Comparison of ENCODE assay signal across 22 cellular contexts in the genomic region with DNA sequence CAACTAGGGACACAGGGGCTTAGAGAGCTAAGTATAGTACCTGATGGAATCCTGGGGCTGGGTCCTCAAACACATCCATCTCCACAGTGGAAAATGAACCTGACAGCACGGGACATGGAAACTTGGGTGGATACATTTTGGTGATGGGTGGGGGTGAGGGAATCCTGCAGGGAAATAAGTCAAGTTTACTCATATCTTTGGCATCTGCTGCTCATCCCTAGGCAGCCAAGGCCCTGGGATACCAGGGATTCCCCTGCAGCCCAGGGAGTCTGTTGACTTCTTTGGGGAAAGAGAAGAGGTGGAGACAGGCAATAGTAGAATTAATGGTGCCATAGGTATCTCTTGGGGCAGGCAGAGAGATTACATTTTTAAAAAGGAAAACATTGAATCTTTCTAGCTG. TPM values are rescaled to one million over a fixed set of nuclear protein-coding genes. Genes with fewer than 3 reads are reported as not detected.
A peak's percentile ranks its signal among the peaks of the same experiment; 100 is the strongest.
DNase-seq lines count a peak whose midpoint lies in the region; ATAC-seq, FAIRE-seq and TF ChIP-seq lines count a peak whose summit lies in the region.
"Had no signal": no experiment of that assay in that cellular context is flagged by ENCODE, and none has a peak within 500 bp of the region (broad histone marks: within the 10 kb centered on the region; RNA-seq: fewer than 3 reads in every experiment).

No MANE protein-coding gene starts in this region.

- no peaks in the 10 kb centered on the region for H4K20me1 ChIP-seq in HCT116 (ENCODE audit: insufficient read depth)

- H3K4me2 ChIP-seq in HCT116 (ENCODE audit: low read length) = no peak overlapping the region; the same call in 1 of the 2 replicates

- H2AFZ ChIP-seq in HCT116 (ENCODE audit: low read depth, low read length, poor library complexity, severe bottlenecking) = no peak overlapping the region

- POLR2A ChIA-PET in HCT116 (lab: Charles Lee) = no interaction called here

- H3K9me2 ChIP-seq in HCT116 (ENCODE audit: insufficient read depth) = no peaks in the 10 kb centered on the region

- H3K9me3 ChIP-seq in HCT116 (ENCODE audit: control insufficient read depth in 1 of 2, insufficient read depth in 1 of 2, low read depth in 1 of 2, low read length in 2 of 2) = no peaks in the 10 kb centered on the region
- H3K9me3 ChIP-seq: sigmoid colon, testis had no signal

- ATAC-seq in HCT116 = peak; percentile 38; the same call in 1 of the 2 replicates
- no peak for ATAC-seq in activated CD4-positive, CD25-positive, alpha-beta regulatory T cell treated with anti-CD3 and anti-CD28 coated beads, Interleukin-2, amount 50 U/mL, for 24 hours
- ATAC-seq in GM19328 (IDR thresholded peaks at IDR 0.05; ENCODE audit: unreplicated experiment) = no peak
- ATAC-seq: activated T-cell treated with anti-CD3 and anti-CD28 coated beads, Interleukin-2, amount 50 U/mL, for 72 hours had no signal

- DNase-seq in ACHN (peak; percentile 51), HCT116 (ENCODE audit: low read depth, low spot score) (no peak), bronchial epithelial cell (ENCODE audit: low read depth) (peak; percentile 41), kidney tubule cell (ENCODE audit: low spot score) (peak; percentile 74), HuH-7 (ENCODE audit: low spot score) (no peak), erythroblast (lab: John Stamatoyannopoulos, UW) (no peak)
- DNase-seq: activated CD4-positive, alpha-beta memory T cell treated with anti-CD3 and anti-CD28 coated beads, Interleukin-2, amount 10 ng/mL, durations not matched to agents 7 days and 5 days; activated naive CD8-positive, alpha-beta T cell treated with anti-CD3 and anti-CD28 coated beads, Interleukin-2, amount 10 ng/mL, durations not matched to agents 7 days and 5 days; activated T-cell treated with anti-CD3 and anti-CD28 coated beads, Interleukin-2, amount 50 U/mL, for 72 hours; AML-193; Calu3; H9; midbrain; NCI-H187; NCI-H524 treated with DMSO at 0.1 percent for 48 hours; occipital lobe; sigmoid colon; stimulated activated CD4-positive, alpha-beta T cell treated with anti-CD3 and anti-CD28 coated beads, Interleukin-2, amount 100 ng/mL, for 48 hours; testis had no signal

- intact Hi-C loops in HCT116 (cut with micrococcal nuclease) = no loop called here

- no peaks in the 10 kb centered on the region for H3K79me2 ChIP-seq in HCT116 (ENCODE audit: insufficient read depth, low read length)

- TF ChIP-seq POLR2A in HCT116 (IDR thresholded peaks at IDR 0.05; ENCODE audit: borderline replicate concordance, extremely low read depth, insufficient read depth, insufficient read length) (no peak), erythroblast (IDR thresholded peaks at IDR 0.05; ENCODE audit: low read length) (no peak)

- BruUV-seq in HCT116 (replicated peaks; lab: Mats Ljungman, UMichigan) = no TSS peak

- H3K27ac ChIP-seq in HCT116 (ENCODE audit: low read depth, low read length) = no peak overlapping the region
- H3K27ac ChIP-seq: testis had no signal

- H3K27me3 ChIP-seq in HCT116 (ENCODE audit: insufficient read depth, low read length) (no peaks in the 10 kb centered on the region), bronchial epithelial cell (ENCODE audit: control insufficient read depth, insufficient read depth, low read length) (no peaks in the 10 kb centered on the region)
- H3K27me3 ChIP-seq: sigmoid colon, testis had no signal

- in situ Hi-C loops in ACHN (cut with HindIII; ENCODE audit: low pct_ligation_motif_present, low pct_unique_long_range_greater_than_20kb, low sequenced_read_pairs) = no loop called here

- FAIRE-seq in bronchial epithelial cell (lab: Jason Lieb, UNC) = no peak

- CTCF ChIA-PET in HCT116 (lab: Charles Lee) = no interaction called here

- no peak overlapping the region for H3K9ac ChIP-seq in HCT116 (ENCODE audit: low read length)

- TF ChIP-seq RAD21 in HCT116 (IDR thresholded peaks at IDR 0.05; ENCODE audit: low read depth) = no peak

- peaks cover 0 to 17% of the 10 kb centered on the region in 2 experiments; a peak in 1 of 4 replicates for H3K4me1 ChIP-seq in HCT116 (ENCODE audit: control insufficient read depth in 1 of 2, insufficient read depth in 2 of 2, low read length in 2 of 2)
- H3K4me1 ChIP-seq: testis had no signal

- peaks cover 0 to 4% of the 10 kb centered on the region in 2 experiments; a peak in 1 of 4 replicates for H3K36me3 ChIP-seq in HCT116 (ENCODE audit: control insufficient read depth in 1 of 2, insufficient read depth in 2 of 2, low read length in 2 of 2)
- H3K36me3 ChIP-seq in bronchial epithelial cell (ENCODE audit: control insufficient read depth, insufficient read depth, low read length) = no peaks in the 10 kb centered on the region

- RAD21 ChIA-PET in HCT116 (lab: Charles Lee; ENCODE audit: low non-redundant PET in 1 of 2, low total read pairs in 2 of 2, uncharacterized antibody in 2 of 2, unreplicated experiment in 2 of 2) = no interaction called here

- no peak overlapping the region for H3K4me3 ChIP-seq in HCT116 (replicated peaks in 1 of 2; ENCODE audit: low read depth in 1 of 2, low read length in 2 of 2)
- H3K4me3 ChIP-seq in bronchial epithelial cell (ENCODE audit: low read depth, low read length) = no peak overlapping the region
- H3K4me3 ChIP-seq: sigmoid colon, testis had no signal

- no peak for TF ChIP-seq CTCF in HCT116 (IDR thresholded peaks at IDR 0.05 in 2 of 3, conservative IDR thresholded peaks at IDR 0.05 in 1 of 3; ENCODE audit: borderline replicate concordance in 1 of 3, insufficient read depth in 1 of 3, low read depth in 2 of 3, low read length in 2 of 3)
- TF ChIP-seq CTCF in bronchial epithelial cell (IDR thresholded peaks at IDR 0.05; ENCODE audit: insufficient read depth, low read length, severe bottlenecking) = no peak

TF ChIP-seq in HCT116, 20 proteins besides CTCF, POLR2A, EP300 and RAD21:
- no peak for TF ChIP-seq TCF7L2 (IDR thresholded peaks at IDR 0.05; ENCODE audit: borderline replicate concordance, extremely low read depth, insufficient read depth, insufficient read length)
- TF ChIP-seq SIN3A (IDR thresholded peaks at IDR 0.05; ENCODE audit: low read depth) = no peak

RNA-seq across cellular contexts. Expression of a gene that starts 6.6 kb away (rescaled TPM):
- total RNA-seq in HCT116 (2021; ENCODE audit: unreplicated experiment) (not detected), bronchial epithelial cell (not detected in 2 replicates)
- polyA plus RNA-seq in HCT116 (2012) = 0.16 and 0.19 TPM in 2 replicates
- total RNA-seq: activated CD4-positive, alpha-beta memory T cell treated with anti-CD3 and anti-CD28 coated beads, Interleukin-2, amount 10 ng/mL, durations not matched to agents 7 days and 5 days; activated naive CD8-positive, alpha-beta T cell treated with anti-CD3 and anti-CD28 coated beads, Interleukin-2, amount 10 ng/mL, durations not matched to agents 7 days and 5 days; activated T-cell treated with anti-CD3 and anti-CD28 coated beads, Interleukin-2, amount 50 U/mL, for 72 hours; Calu3; H9; OCI-LY7 had no signal

RNA-seq across cellular contexts. Expression of a gene that starts 12.6 kb away (rescaled TPM):
- total RNA-seq in HCT116 (2021; ENCODE audit: unreplicated experiment) = 28.7 TPM
- 21.4 and 26.1 TPM in 2 replicates for polyA plus RNA-seq in HCT116 (2012)
- total RNA-seq in bronchial epithelial cell = 18.2 and 19.5 TPM in 2 replicates

RNA-seq across cellular contexts. Expression of a gene that starts 13.2 kb away (rescaled TPM):
- total RNA-seq in HCT116 (2021; ENCODE audit: unreplicated experiment) = 28.7 TPM
- 26.1 and 32.4 TPM in 2 replicates for polyA plus RNA-seq in HCT116 (2012)
- 20.5 and 25.5 TPM in 2 replicates for total RNA-seq in bronchial epithelial cell

RNA-seq across cellular contexts. Expression of a gene that starts 17.3 kb away (rescaled TPM):
- total RNA-seq in HCT116 (2021; ENCODE audit: unreplicated experiment) (not detected), bronchial epithelial cell (not detected in 2 replicates)
- polyA plus RNA-seq in HCT116 (2012) = 0.20 and 0.55 TPM in 2 replicates
- total RNA-seq: activated CD4-positive, alpha-beta memory T cell treated with anti-CD3 and anti-CD28 coated beads, Interleukin-2, amount 10 ng/mL, durations not matched to agents 7 days and 5 days; activated naive CD8-positive, alpha-beta T cell treated with anti-CD3 and anti-CD28 coated beads, Interleukin-2, amount 10 ng/mL, durations not matched to agents 7 days and 5 days; activated T-cell treated with anti-CD3 and anti-CD28 coated beads, Interleukin-2, amount 50 U/mL, for 72 hours; Calu3; H9; occipital lobe; OCI-LY7; sigmoid colon; testis had no signal

RNA-seq across cellular contexts. Expression of a gene that starts 20.5 kb away (rescaled TPM):
- total RNA-seq in HCT116 (2021; ENCODE audit: unreplicated experiment) (2.2 TPM), bronchial epithelial cell (0.26 TPM in 2 replicates)
- polyA plus RNA-seq in HCT116 (2012) = 1.9 and 2.0 TPM in 2 replicates

Comparison
In these comparisons a context has a peak if more than half of its experiments do, and no peak if none do; other contexts are left out.
1. DNase-seq: peak in ACHN (single experiment), bronchial epithelial cell (single experiment) and kidney tubule cell (single experiment); none in HCT116 (single experiment), HuH-7 (single experiment) and erythroblast (0 of 2).